Comparison of ENCODE assay signal across 1 cellular context in the genomic region with DNA sequence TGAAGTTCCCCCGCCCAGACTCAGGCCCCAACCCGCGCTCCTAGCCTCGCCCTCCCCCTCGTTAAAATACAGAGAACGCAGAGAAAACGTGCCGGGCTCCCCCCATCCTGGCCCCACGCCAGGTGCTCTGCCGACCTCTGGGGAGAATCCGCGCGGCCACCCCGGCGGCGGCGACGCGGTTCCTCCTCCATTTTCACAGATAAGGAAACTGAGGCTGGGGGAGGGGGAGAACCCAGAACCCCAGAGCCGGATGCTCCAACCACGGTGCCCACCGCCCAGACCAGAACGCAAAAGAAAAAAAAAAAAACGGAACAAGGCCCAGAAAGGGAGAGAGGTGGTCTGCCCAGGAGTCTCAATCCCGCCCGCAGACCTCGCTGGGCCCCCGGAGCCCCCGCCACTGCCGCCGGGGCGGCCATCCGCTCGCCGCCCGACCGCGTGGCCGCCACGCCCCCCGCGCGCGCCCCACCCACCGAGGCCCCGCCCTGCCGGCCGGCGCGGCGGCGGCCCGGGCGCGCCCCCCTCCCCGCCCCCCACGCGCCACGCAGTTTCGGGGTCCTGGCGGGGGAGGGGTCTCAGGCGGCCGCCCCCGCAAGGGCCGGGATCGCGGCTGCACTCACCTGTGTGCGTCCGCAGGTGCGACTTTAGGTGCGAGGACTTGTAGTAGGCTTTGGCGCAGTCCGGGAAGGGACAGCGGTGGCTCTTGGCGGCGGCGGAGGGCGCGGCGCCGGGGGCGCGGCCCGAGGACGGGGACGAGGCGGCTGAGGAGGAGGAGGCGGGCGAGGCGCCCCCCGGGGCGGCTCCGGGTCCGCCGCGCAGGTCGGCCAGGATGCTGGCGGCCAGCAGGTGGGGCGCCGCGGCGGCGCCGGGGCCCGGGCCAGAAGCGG.
TF ChIP-seq lines count a peak whose summit lies in the region.

No MANE protein-coding gene starts in this region.

TF ChIP-seq in HepG2, 621 proteins besides CTCF, POLR2A, EP300 and RAD21 (continued from another document and continues in another):
- TF ChIP-seq MYNN (CRISPR knock-in tag; IDR thresholded peaks at IDR 0.05; ENCODE audit: low read depth) (no peak), ZNF552 (CRISPR knock-in tag; IDR thresholded peaks at IDR 0.05; ENCODE audit: borderline replicate concordance) (no peak), CENPX (CRISPR knock-in tag; IDR thresholded peaks at IDR 0.05) (no peak), NCOA1 (CRISPR knock-in tag; IDR thresholded peaks at IDR 0.05) (no peak), TEAD3 (CRISPR knock-in tag; optimal IDR thresholded peaks at IDR 0.05; ENCODE audit: borderline replicate concordance) (no peak), ZBTB7B (CRISPR knock-in tag; IDR thresholded peaks at IDR 0.05) (no peak), ZBTB3 (CRISPR knock-in tag; IDR thresholded peaks at IDR 0.05; ENCODE audit: borderline replicate concordance, low read depth) (no peak), KDM3A (CRISPR knock-in tag; IDR thresholded peaks at IDR 0.05; ENCODE audit: low read depth) (no peak), ZNF850 (CRISPR knock-in tag; conservative IDR thresholded peaks at IDR 0.05) (no peak), ZNF709 (CRISPR knock-in tag; IDR thresholded peaks at IDR 0.05) (no peak), SNAI1 (CRISPR knock-in tag; IDR thresholded peaks at IDR 0.05; ENCODE audit: borderline replicate concordance) (no peak), ZNF24 (IDR thresholded peaks at IDR 0.05) (no peak), MAZ (IDR thresholded peaks at IDR 0.05; ENCODE audit: borderline replicate concordance, low read depth, low read length) (no peak), MAZ (CRISPR knock-in tag; IDR thresholded peaks at IDR 0.05; ENCODE audit: low read depth) (no peak; the same call in none of the 2 replicates), ELF3 (CRISPR knock-in tag; IDR thresholded peaks at IDR 0.05) (no peak), KDM1A (CRISPR knock-in tag; IDR thresholded peaks at IDR 0.05) (no peak), ZNF614 (CRISPR knock-in tag; IDR thresholded peaks at IDR 0.05; ENCODE audit: borderline replicate concordance) (no peak), HNF4A (CRISPR knock-in tag; IDR thresholded peaks at IDR 0.05) (no peak), NFE2L2 (IDR thresholded peaks at IDR 0.05; ENCODE audit: low read length) (no peak)
- TF ChIP-seq, protein P1, sequence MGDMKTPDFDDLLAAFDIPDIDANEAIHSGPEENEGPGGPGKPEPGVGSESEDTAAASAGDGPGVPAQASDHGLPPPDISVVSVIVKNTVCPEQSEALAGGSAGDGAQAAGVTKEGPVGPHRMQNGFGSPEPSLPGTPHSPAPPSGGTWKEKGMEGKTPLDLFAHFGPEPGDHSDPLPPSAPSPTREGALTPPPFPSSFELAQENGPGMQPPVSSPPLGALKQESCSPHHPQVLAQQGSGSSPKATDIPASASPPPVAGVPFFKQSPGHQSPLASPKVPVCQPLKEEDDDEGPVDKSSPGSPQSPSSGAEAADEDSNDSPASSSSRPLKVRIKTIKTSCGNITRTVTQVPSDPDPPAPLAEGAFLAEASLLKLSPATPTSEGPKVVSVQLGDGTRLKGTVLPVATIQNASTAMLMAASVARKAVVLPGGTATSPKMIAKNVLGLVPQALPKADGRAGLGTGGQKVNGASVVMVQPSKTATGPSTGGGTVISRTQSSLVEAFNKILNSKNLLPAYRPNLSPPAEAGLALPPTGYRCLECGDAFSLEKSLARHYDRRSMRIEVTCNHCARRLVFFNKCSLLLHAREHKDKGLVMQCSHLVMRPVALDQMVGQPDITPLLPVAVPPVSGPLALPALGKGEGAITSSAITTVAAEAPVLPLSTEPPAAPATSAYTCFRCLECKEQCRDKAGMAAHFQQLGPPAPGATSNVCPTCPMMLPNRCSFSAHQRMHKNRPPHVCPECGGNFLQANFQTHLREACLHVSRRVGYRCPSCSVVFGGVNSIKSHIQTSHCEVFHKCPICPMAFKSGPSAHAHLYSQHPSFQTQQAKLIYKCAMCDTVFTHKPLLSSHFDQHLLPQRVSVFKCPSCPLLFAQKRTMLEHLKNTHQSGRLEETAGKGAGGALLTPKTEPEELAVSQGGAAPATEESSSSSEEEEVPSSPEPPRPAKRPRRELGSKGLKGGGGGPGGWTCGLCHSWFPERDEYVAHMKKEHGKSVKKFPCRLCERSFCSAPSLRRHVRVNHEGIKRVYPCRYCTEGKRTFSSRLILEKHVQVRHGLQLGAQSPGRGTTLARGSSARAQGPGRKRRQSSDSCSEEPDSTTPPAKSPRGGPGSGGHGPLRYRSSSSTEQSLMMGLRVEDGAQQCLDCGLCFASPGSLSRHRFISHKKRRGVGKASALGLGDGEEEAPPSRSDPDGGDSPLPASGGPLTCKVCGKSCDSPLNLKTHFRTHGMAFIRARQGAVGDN (CRISPR knock-in tag; IDR thresholded peaks at IDR 0.05) = peak; percentile 29
- TF ChIP-seq, protein P2, sequence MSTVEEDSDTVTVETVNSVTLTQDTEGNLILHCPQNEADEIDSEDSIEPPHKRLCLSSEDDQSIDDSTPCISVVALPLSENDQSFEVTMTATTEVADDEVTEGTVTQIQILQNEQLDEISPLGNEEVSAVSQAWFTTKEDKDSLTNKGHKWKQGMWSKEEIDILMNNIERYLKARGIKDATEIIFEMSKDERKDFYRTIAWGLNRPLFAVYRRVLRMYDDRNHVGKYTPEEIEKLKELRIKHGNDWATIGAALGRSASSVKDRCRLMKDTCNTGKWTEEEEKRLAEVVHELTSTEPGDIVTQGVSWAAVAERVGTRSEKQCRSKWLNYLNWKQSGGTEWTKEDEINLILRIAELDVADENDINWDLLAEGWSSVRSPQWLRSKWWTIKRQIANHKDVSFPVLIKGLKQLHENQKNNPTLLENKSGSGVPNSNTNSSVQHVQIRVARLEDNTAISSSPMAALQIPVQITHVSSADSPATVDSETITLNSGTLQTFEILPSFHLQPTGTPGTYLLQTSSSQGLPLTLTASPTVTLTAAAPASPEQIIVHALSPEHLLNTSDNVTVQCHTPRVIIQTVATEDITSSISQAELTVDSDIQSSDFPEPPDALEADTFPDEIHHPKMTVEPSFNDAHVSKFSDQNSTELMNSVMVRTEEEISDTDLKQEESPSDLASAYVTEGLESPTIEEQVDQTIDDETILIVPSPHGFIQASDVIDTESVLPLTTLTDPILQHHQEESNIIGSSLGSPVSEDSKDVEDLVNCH (CRISPR knock-in tag; IDR thresholded peaks at IDR 0.05) = no peak
- TF ChIP-seq, protein P3, sequence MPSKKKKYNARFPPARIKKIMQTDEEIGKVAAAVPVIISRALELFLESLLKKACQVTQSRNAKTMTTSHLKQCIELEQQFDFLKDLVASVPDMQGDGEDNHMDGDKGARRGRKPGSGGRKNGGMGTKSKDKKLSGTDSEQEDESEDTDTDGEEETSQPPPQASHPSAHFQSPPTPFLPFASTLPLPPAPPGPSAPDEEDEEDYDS (CRISPR knock-in tag; IDR thresholded peaks at IDR 0.05) = no peak
- TF ChIP-seq, protein P4, sequence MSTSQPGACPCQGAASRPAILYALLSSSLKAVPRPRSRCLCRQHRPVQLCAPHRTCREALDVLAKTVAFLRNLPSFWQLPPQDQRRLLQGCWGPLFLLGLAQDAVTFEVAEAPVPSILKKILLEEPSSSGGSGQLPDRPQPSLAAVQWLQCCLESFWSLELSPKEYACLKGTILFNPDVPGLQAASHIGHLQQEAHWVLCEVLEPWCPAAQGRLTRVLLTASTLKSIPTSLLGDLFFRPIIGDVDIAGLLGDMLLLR (CRISPR knock-in tag; IDR thresholded peaks at IDR 0.05) = no peak; the same call in 1 of the 2 replicates
- TF ChIP-seq, protein P5, sequence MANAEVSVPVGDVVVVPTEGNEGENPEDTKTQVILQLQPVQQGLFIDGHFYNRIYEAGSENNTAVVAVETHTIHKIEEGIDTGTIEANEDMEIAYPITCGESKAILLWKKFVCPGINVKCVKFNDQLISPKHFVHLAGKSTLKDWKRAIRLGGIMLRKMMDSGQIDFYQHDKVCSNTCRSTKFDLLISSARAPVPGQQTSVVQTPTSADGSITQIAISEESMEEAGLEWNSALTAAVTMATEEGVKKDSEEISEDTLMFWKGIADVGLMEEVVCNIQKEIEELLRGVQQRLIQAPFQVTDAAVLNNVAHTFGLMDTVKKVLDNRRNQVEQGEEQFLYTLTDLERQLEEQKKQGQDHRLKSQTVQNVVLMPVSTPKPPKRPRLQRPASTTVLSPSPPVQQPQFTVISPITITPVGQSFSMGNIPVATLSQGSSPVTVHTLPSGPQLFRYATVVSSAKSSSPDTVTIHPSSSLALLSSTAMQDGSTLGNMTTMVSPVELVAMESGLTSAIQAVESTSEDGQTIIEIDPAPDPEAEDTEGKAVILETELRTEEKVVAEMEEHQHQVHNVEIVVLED (CRISPR knock-in tag; IDR thresholded peaks at IDR 0.05; ENCODE audit: borderline replicate concordance) = no peak
- TF ChIP-seq, protein P6, sequence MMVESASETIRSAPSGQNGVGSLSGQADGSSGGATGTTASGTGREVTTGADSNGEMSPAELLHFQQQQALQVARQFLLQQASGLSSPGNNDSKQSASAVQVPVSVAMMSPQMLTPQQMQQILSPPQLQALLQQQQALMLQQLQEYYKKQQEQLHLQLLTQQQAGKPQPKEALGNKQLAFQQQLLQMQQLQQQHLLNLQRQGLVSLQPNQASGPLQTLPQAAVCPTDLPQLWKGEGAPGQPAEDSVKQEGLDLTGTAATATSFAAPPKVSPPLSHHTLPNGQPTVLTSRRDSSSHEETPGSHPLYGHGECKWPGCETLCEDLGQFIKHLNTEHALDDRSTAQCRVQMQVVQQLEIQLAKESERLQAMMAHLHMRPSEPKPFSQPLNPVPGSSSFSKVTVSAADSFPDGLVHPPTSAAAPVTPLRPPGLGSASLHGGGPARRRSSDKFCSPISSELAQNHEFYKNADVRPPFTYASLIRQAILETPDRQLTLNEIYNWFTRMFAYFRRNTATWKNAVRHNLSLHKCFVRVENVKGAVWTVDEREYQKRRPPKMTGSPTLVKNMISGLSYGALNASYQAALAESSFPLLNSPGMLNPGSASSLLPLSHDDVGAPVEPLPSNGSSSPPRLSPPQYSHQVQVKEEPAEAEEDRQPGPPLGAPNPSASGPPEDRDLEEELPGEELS (CRISPR knock-in tag; IDR thresholded peaks at IDR 0.05) = no peak
- TF ChIP-seq, protein P7, sequence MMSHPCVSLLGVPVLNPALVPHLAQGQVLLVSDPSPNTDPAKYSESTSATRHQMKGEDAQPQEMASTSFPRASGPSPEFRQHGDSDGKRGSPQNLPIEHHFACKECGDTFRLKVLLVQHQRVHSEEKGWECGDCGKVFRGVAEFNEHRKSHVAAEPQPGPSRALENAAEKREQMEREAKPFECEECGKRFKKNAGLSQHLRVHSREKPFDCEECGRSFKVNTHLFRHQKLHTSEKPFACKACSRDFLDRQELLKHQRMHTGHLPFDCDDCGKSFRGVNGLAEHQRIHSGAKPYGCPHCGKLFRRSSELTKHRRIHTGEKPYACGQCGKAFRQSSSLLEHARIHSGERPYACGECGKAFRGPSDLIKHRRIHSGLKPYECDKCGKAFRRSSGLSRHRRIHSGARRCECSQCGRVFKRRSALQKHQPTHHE (CRISPR knock-in tag; IDR thresholded peaks at IDR 0.05; ENCODE audit: borderline replicate concordance) = no peak
- TF ChIP-seq, protein P8, sequence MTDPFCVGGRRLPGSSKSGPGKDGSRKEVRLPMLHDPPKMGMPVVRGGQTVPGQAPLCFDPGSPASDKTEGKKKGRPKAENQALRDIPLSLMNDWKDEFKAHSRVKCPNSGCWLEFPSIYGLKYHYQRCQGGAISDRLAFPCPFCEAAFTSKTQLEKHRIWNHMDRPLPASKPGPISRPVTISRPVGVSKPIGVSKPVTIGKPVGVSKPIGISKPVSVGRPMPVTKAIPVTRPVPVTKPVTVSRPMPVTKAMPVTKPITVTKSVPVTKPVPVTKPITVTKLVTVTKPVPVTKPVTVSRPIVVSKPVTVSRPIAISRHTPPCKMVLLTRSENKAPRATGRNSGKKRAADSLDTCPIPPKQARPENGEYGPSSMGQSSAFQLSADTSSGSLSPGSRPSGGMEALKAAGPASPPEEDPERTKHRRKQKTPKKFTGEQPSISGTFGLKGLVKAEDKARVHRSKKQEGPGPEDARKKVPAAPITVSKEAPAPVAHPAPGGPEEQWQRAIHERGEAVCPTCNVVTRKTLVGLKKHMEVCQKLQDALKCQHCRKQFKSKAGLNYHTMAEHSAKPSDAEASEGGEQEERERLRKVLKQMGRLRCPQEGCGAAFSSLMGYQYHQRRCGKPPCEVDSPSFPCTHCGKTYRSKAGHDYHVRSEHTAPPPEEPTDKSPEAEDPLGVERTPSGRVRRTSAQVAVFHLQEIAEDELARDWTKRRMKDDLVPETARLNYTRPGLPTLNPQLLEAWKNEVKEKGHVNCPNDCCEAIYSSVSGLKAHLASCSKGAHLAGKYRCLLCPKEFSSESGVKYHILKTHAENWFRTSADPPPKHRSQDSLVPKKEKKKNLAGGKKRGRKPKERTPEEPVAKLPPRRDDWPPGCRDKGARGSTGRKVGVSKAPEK (CRISPR knock-in tag; IDR thresholded peaks at IDR 0.05; ENCODE audit: borderline replicate concordance) = no peak
- TF ChIP-seq, protein P9, sequence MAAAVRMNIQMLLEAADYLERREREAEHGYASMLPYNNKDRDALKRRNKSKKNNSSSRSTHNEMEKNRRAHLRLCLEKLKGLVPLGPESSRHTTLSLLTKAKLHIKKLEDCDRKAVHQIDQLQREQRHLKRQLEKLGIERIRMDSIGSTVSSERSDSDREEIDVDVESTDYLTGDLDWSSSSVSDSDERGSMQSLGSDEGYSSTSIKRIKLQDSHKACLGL (CRISPR knock-in tag; IDR thresholded peaks at IDR 0.05) = peak; percentile 56; the same call in 1 of the 2 replicates
- TF ChIP-seq, protein P10, sequence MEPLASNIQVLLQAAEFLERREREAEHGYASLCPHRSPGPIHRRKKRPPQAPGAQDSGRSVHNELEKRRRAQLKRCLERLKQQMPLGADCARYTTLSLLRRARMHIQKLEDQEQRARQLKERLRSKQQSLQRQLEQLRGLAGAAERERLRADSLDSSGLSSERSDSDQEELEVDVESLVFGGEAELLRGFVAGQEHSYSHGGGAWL (CRISPR knock-in tag; IDR thresholded peaks at IDR 0.05) = no peak; the same call in 1 of the 2 replicates
